Comparison of ENCODE assay signal across 8 cellular contexts in the genomic region with DNA sequence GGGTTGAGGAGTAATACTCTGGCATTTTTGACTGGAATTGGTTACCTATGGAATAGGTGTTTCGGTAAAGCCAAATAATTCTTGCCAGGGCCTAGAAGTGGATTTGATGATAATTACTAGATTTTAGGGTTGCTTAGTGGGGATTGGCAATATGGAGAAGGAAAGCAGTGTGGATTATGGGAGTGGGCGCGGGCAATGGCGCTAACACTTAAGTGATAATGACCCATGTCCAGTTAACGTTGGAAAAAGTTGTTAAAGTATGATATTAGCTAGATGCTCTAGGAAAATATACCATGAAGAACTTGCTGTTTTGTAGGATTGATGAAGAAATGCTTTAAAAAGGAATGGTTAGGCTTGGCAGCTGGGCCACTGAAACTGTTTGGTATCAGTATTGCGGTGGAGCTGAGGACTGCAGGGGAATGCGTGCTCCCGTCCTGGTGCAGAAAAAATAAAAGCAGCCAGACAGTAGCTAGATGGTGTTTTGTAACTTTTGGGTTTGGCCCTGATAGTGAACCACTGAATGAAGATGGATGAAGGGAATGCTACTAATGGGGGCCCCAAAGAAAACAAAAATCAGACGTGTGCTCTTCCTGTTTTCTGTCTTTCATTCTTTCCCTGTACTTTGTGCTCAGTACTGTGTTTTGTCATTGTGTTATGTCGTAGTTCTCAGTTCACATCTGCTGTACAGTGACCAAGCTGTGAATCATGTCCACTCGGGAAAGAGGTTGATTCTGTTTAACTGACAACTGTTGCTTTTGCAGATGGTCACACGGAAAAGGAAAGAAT. TPM values are rescaled to one million over a fixed set of nuclear protein-coding genes. Genes with fewer than 3 reads are reported as not detected.
DNase-seq lines count a peak whose midpoint lies in the region; ATAC-seq and TF ChIP-seq lines count a peak whose summit lies in the region.

No MANE protein-coding gene starts in this region.

- intact Hi-C loops in upper lobe of right lung (cut with DNase I): no loop called here

- ATAC-seq in GM21381 (IDR thresholded peaks at IDR 0.05; ENCODE audit: unreplicated experiment) (peak; percentile 24), upper lobe of right lung (peak; percentile 52)

- TF ChIP-seq CTCF in WERI-Rb-1 (IDR thresholded peaks at IDR 0.05; ENCODE audit: low read depth, low read length) (no peak), epithelial cell of proximal tubule (conservative IDR thresholded peaks at IDR 0.05; ENCODE audit: low read depth, low read length) (peak; percentile 23), upper lobe of right lung (IDR thresholded peaks at IDR 0.05) (peak; percentile 36)

- H3K36me3 ChIP-seq in WERI-Rb-1: no peaks in the 10 kb centered on the region
- H3K36me3 ChIP-seq in upper lobe of right lung: no peaks in the 10 kb centered on the region

- H3K9me3 ChIP-seq in WERI-Rb-1 (ENCODE audit: severe bottlenecking): no peaks in the 10 kb centered on the region
- H3K9me3 ChIP-seq in upper lobe of right lung: no peaks in the 10 kb centered on the region

- H3K4me3 ChIP-seq in WERI-Rb-1 (ENCODE audit: low read depth, low read length) (peak overlapping the region; percentile 47), epithelial cell of proximal tubule (ENCODE audit: low read depth, low read length) (peak overlapping the region; percentile 86), upper lobe of right lung (peak overlapping the region; percentile 88)

- H3K27ac ChIP-seq in WERI-Rb-1: no peak overlapping the region
- H3K27ac ChIP-seq in upper lobe of right lung: peak overlapping the region; percentile 81

- DNase-seq in Daoy (ENCODE audit: low read depth): peak; percentile 41
- peak; percentile 36 for DNase-seq in HuH-7 (ENCODE audit: low spot score)
- DNase-seq in WERI-Rb-1: no peak
- DNase-seq in epithelial cell of proximal tubule (ENCODE audit: low read depth): no peak
- DNase-seq in myocyte (ENCODE audit: low read depth): peak; percentile 56
- no peak for DNase-seq in upper lobe of right lung
- no peak for DNase-seq in NCI-H2081 treated with DMSO at 0.1 percent for 48 hours (lab: John Stamatoyannopoulos, UW)

- H3K4me1 ChIP-seq in upper lobe of right lung: peaks cover 19% of the 10 kb centered on the region

- H3K27me3 ChIP-seq in WERI-Rb-1 (ENCODE audit: insufficient read depth, low read depth, severe bottlenecking) (peaks cover 18% of the 10 kb centered on the region), upper lobe of right lung (no peaks in the 10 kb centered on the region)

RNA-seq across cellular contexts. Expression of a gene that starts 0.9 kb away (rescaled TPM):
- 7.8 and 20.5 TPM in 2 replicates for total RNA-seq in Daoy (2014; rRNA removed; shearing (Covaris generic))
- total RNA-seq in epithelial cell of proximal tubule (6.3 and 9.1 TPM in 2 replicates), myocyte (8.5 and 9.6 TPM in 2 replicates), upper lobe of right lung (42.0 TPM)
- 18.2 TPM for polyA plus RNA-seq in myocyte (2012)

Comparison
In these comparisons a context has a peak if more than half of its experiments do, and no peak if none do; other contexts are left out.
1. DNase-seq: peak in Daoy (single experiment), HuH-7 (single experiment) and myocyte (single experiment); none in WERI-Rb-1 (single experiment), epithelial cell of proximal tubule (single experiment), upper lobe of right lung (single experiment) and NCI-H2081 treated with DMSO at 0.1 percent for 48 hours (single experiment).
2. Peak in every context shown above with its lines, with median percentiles within 50 percentile points of each other: H3K4me3 ChIP-seq.